In the genomic region with DNA sequence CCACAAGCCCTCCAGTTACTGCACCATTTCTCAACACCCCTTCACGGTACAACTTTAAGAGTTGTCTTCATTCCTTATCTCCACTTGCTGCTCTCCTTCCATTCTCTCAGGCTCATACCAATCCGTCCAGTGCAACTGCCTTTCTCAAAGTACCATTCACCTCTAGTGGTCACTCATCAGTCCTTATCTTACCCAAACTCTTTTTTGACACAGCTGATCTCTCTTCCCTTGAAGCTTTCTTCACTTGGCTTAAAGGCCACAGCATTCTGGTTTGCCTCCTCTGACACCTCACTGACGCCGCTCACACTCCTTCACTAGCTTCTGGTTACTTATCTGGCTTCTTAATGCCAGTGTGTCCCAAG, we compare ENCODE assay signal across 1 cellular context.
TF ChIP-seq lines count a peak whose summit lies in the region.

No MANE protein-coding gene starts in this region.

TF ChIP-seq in GM12878, 131 proteins besides CTCF, POLR2A, EP300 and RAD21:
- no peak for TF ChIP-seq ZNF622 (IDR thresholded peaks at IDR 0.05)
- TF ChIP-seq ZNF274 (IDR thresholded peaks at IDR 0.05; ENCODE audit: insufficient read depth, insufficient read length), result no peak
- peak; percentile 74 for TF ChIP-seq HDGF (IDR thresholded peaks at IDR 0.05)
- TF ChIP-seq SP1 (IDR thresholded peaks at IDR 0.05; ENCODE audit: low read depth, low read length), result no peak
- TF ChIP-seq MLLT1 (IDR thresholded peaks at IDR 0.05), result 0 out of 2 replicates have a peak, but pooled peaks have one; percentile 27
- TF ChIP-seq RUNX3 (IDR thresholded peaks at IDR 0.05; ENCODE audit: low read length), result peak; percentile 10; the same call in 1 of the 2 replicates
- TF ChIP-seq NFXL1 (IDR thresholded peaks at IDR 0.05; ENCODE audit: borderline replicate concordance), result no peak
- TF ChIP-seq ELK1 (IDR thresholded peaks at IDR 0.05; ENCODE audit: low read depth, low read length), result no peak
- no peak for TF ChIP-seq ATF3 (IDR thresholded peaks at IDR 0.05; ENCODE audit: borderline replicate concordance, extremely low read depth, low read depth, low read length)
- TF ChIP-seq CHD4 (IDR thresholded peaks at IDR 0.05), result no peak
- TF ChIP-seq IKZF2 (IDR thresholded peaks at IDR 0.05), result no peak
- TF ChIP-seq, protein P1, sequence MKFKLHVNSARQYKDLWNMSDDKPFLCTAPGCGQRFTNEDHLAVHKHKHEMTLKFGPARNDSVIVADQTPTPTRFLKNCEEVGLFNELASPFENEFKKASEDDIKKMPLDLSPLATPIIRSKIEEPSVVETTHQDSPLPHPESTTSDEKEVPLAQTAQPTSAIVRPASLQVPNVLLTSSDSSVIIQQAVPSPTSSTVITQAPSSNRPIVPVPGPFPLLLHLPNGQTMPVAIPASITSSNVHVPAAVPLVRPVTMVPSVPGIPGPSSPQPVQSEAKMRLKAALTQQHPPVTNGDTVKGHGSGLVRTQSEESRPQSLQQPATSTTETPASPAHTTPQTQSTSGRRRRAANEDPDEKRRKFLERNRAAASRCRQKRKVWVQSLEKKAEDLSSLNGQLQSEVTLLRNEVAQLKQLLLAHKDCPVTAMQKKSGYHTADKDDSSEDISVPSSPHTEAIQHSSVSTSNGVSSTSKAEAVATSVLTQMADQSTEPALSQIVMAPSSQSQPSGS (IDR thresholded peaks at IDR 0.05; ENCODE audit: low read length), result no peak
- no peak for TF ChIP-seq ZNF24 (IDR thresholded peaks at IDR 0.05)
- no peak for TF ChIP-seq POU2F2 (IDR thresholded peaks at IDR 0.05; ENCODE audit: borderline replicate concordance, low read depth, low read length)
- TF ChIP-seq CREB1 (IDR thresholded peaks at IDR 0.05; ENCODE audit: low read depth), result no peak
- no peak for TF ChIP-seq NRF1 (conservative IDR thresholded peaks at IDR 0.05; ENCODE audit: low read depth, low read length)
TF ChIP-seq in GM12878: peak in this region for 3.
